Comparison of ENCODE assay signal across 14 cellular contexts in genomic region chr11:12213920-12214319, GRCh38.
DNase-seq lines count a peak whose midpoint lies in the region; ATAC-seq and TF ChIP-seq lines count a peak whose summit lies in the region.
"Had no signal": no experiment of that assay in that cellular context is flagged by ENCODE, and none has a peak within 500 bp of the region (broad histone marks: within the 10 kb centered on the region; RNA-seq: fewer than 3 reads in every experiment).

No MANE protein-coding gene starts in this region.

- peak overlapping the region; percentile 28 for H3K4me3 Mint-ChIP-seq in activated T-helper 17 cell treated with anti-CD3 and anti-CD28 coated beads, Interleukin-2, amount 50 U/mL, for 72 hours
- H3K4me3 Mint-ChIP-seq in activated CD8-positive, alpha-beta T cell treated with anti-CD3 and anti-CD28 coated beads, Interleukin-2, amount 10 ng/mL, durations not matched to agents 7 days and 5 days = no peak overlapping the region
- H3K4me3 Mint-ChIP-seq: central memory CD8-positive, alpha-beta T cell; T-helper 1 cell treated with Interleukin-12 subunit alpha and Interleukin-12 subunit beta and Interleukin-4 antibody, amounts not matched to agents 30 μg/mL and 1 μg/mL, for 36 hours had no signal

- POLR2A ChIA-PET in activated CD8-positive, alpha-beta T cell treated with anti-CD3 and anti-CD28 coated beads, Interleukin-2, amount 10 ng/mL, durations not matched to agents 7 days and 5 days (lab: Charles Lee) = interaction anchor here (1.8 kb wide), 1 partner anchor 10 kb away, joined by 9 read pairs; no protein-coding TSS in a partner anchor

- H3K27me3 ChIP-seq in gastroesophageal sphincter (no peaks in the 10 kb centered on the region), thoracic aorta (replicated peaks; ENCODE audit: insufficient read depth) (no peaks in the 10 kb centered on the region), H7 (ENCODE audit: control insufficient read depth, insufficient read depth, low read length) (no peaks in the 10 kb centered on the region)
- H3K27me3 ChIP-seq: right lobe of liver, suprapubic skin had no signal

- WGBS in gastroesophageal sphincter (ENCODE audit: low coverage in 1 of 2), 2 donors = 53 to 71% methylated on average over 4 to 5 of the region's 5 CpGs

- H3K9me3 ChIP-seq in gastroesophageal sphincter = no peaks in the 10 kb centered on the region
- no peaks in the 10 kb centered on the region for H3K9me3 ChIP-seq in thoracic aorta
- H3K9me3 ChIP-seq: right lobe of liver, suprapubic skin had no signal

- no peaks in the 10 kb centered on the region for H3K9me3 Mint-ChIP-seq in activated T-helper 17 cell treated with anti-CD3 and anti-CD28 coated beads, Interleukin-2, amount 50 U/mL, for 72 hours
- no peaks in the 10 kb centered on the region for H3K9me3 Mint-ChIP-seq in activated CD8-positive, alpha-beta T cell treated with anti-CD3 and anti-CD28 coated beads, Interleukin-2, amount 10 ng/mL, durations not matched to agents 7 days and 5 days (ENCODE audit: insufficient read depth)
- H3K9me3 Mint-ChIP-seq: central memory CD8-positive, alpha-beta T cell; T-helper 1 cell treated with Interleukin-12 subunit alpha and Interleukin-12 subunit beta and Interleukin-4 antibody, amounts not matched to agents 30 μg/mL and 1 μg/mL, for 36 hours had no signal

- CTCF ChIA-PET in activated CD8-positive, alpha-beta T cell treated with anti-CD3 and anti-CD28 coated beads, Interleukin-2, amount 10 ng/mL, durations not matched to agents 7 days and 5 days (lab: Charles Lee) = interaction anchor here (2.8 kb wide), 1 partner anchor 11 kb away, joined by 16 read pairs; no protein-coding TSS in a partner anchor

- H3K4me1 ChIP-seq in gastroesophageal sphincter = peaks cover 0 to 44% (median 0%) of the 10 kb centered on the region in 3 donors
- peaks cover 7 to 70% of the 10 kb centered on the region in 2 donors for H3K4me1 ChIP-seq in thoracic aorta (ENCODE audit: control insufficient read depth in 1 of 2, low read depth in 2 of 2)

- peaks cover 13% of the 10 kb centered on the region for H3K4me1 Mint-ChIP-seq in activated T-helper 17 cell treated with anti-CD3 and anti-CD28 coated beads, Interleukin-2, amount 50 U/mL, for 72 hours
- H3K4me1 Mint-ChIP-seq in activated CD8-positive, alpha-beta T cell treated with anti-CD3 and anti-CD28 coated beads, Interleukin-2, amount 10 ng/mL, durations not matched to agents 7 days and 5 days (ENCODE audit: low read depth) = peaks cover 24% of the 10 kb centered on the region

- TF ChIP-seq CTCF in gastroesophageal sphincter (IDR thresholded peaks at IDR 0.05) (no peak), thoracic aorta (IDR thresholded peaks at IDR 0.05) (no peak)

- H3K36me3 ChIP-seq in gastroesophageal sphincter = peaks cover 0 to 65% of the 10 kb centered on the region in 2 donors
- H3K36me3 ChIP-seq in thoracic aorta = peaks cover 81% of the 10 kb centered on the region
- H3K36me3 ChIP-seq in H7 (replicated peaks; ENCODE audit: control insufficient read depth, insufficient read depth, low read length) = no peaks in the 10 kb centered on the region

- no peak for TF ChIP-seq POLR2A in gastroesophageal sphincter (IDR thresholded peaks at IDR 0.05)

- H3K27ac ChIP-seq in gastroesophageal sphincter = peak overlapping the region in 3 of 4 donors; percentile 54 to 85 (median 65)
- peak overlapping the region; percentile 51 to 95 for H3K27ac ChIP-seq in thoracic aorta
- H3K27ac ChIP-seq: right lobe of liver, suprapubic skin had no signal

- DNase-seq in HCEC 1CT (peak; percentile 61), thoracic aorta (ENCODE audit: low spot score) (no peak), H7 (no peak)
- no peak for DNase-seq in activated CD8-positive, alpha-beta T cell treated with anti-CD3 and anti-CD28 coated beads, Interleukin-2, amount 10 ng/mL, durations not matched to agents 7 days and 5 days
- DNase-seq: activated CD4-positive, alpha-beta T cell treated with anti-CD3 and anti-CD28 coated beads for 48 hours; DMS 273 treated with DMSO at 0.1 percent for 48 hours; right lobe of liver had no signal

- H3K36me3 Mint-ChIP-seq in activated T-helper 17 cell treated with anti-CD3 and anti-CD28 coated beads, Interleukin-2, amount 50 U/mL, for 72 hours (ENCODE audit: low read depth) = peaks cover 100% of the 10 kb centered on the region
- H3K36me3 Mint-ChIP-seq in activated CD8-positive, alpha-beta T cell treated with anti-CD3 and anti-CD28 coated beads, Interleukin-2, amount 10 ng/mL, durations not matched to agents 7 days and 5 days (ENCODE audit: low read depth) = peaks cover 47% of the 10 kb centered on the region

- H3K4me3 ChIP-seq in gastroesophageal sphincter (no peak overlapping the region), thoracic aorta (no peak overlapping the region), H7 (ENCODE audit: insufficient read depth, low read depth, low read length) (no peak overlapping the region)
- H3K4me3 ChIP-seq: GM12878, right lobe of liver, suprapubic skin had no signal

- no peak for TF ChIP-seq EP300 in gastroesophageal sphincter (IDR thresholded peaks at IDR 0.05)

- ATAC-seq in activated T-helper 17 cell treated with anti-CD3 and anti-CD28 coated beads, Interleukin-2, amount 50 U/mL, for 72 hours (replicated peaks) = peak; percentile 46
- ATAC-seq in gastroesophageal sphincter (no peak), thoracic aorta (ENCODE audit: insufficient number of reproducible peaks, low FRiP score, low read depth) (no peak), HG03159 (IDR thresholded peaks at IDR 0.05; ENCODE audit: unreplicated experiment) (no peak)
- ATAC-seq in activated CD8-positive, alpha-beta T cell treated with anti-CD3 and anti-CD28 coated beads, Interleukin-2, amount 10 ng/mL, durations not matched to agents 7 days and 5 days = no peak
- ATAC-seq: GM12878 had no signal

- H3K27ac Mint-ChIP-seq in activated T-helper 17 cell treated with anti-CD3 and anti-CD28 coated beads, Interleukin-2, amount 50 U/mL, for 72 hours = peak overlapping the region; percentile 52
- H3K27ac Mint-ChIP-seq in activated CD8-positive, alpha-beta T cell treated with anti-CD3 and anti-CD28 coated beads, Interleukin-2, amount 10 ng/mL, durations not matched to agents 7 days and 5 days = no peak overlapping the region
- H3K27ac Mint-ChIP-seq: T-helper 1 cell treated with Interleukin-12 subunit alpha and Interleukin-12 subunit beta and Interleukin-4 antibody, amounts not matched to agents 30 μg/mL and 1 μg/mL, for 36 hours had no signal

- H3K27me3 Mint-ChIP-seq in activated T-helper 17 cell treated with anti-CD3 and anti-CD28 coated beads, Interleukin-2, amount 50 U/mL, for 72 hours = no peaks in the 10 kb centered on the region
- H3K27me3 Mint-ChIP-seq in activated CD8-positive, alpha-beta T cell treated with anti-CD3 and anti-CD28 coated beads, Interleukin-2, amount 10 ng/mL, durations not matched to agents 7 days and 5 days (ENCODE audit: low read depth) = no peaks in the 10 kb centered on the region
- H3K27me3 Mint-ChIP-seq: central memory CD8-positive, alpha-beta T cell had no signal
